Comparison of ENCODE assay signal across 2 cellular contexts in the genomic region with DNA sequence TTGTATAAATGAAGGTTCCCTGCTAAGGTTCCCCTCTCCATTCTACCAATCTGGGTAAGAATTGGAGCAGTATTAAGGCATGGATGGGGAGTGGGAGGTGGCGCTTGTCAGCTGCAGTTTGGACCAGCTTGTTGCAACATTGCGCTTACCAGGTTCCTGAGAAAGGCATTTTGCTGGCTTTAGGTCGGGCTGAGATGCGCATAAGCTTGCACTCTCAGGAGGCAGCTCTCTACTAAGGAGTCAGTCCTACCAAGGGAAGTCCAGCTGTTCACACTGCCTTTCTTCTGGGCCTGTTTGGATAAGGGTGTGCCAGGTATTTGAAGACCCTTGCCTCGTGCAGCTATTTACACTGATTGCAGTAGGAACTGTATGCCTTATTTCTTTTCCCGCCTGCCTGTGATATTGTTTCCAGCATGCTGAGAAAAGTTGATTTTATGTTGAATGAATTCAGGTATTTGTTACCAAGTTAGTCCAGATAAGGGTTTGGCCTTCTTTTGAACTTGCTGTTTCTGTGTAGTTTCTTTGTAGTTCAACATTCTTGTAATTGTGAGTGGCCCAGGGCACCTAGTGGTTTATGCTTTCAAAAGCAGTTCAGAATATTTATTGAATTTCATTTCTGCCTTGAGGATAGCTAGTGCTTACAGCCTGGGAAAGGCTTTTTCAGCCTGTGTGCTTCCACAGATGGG.
A peak's percentile ranks its signal among the peaks of the same experiment; 100 is the strongest.
TF ChIP-seq lines count a peak whose summit lies in the region.

No MANE protein-coding gene starts in this region.

TF ChIP-seq in A549, 52 proteins besides CTCF, POLR2A, EP300 and RAD21 (continued from another document):
- TF ChIP-seq, protein P1, sequence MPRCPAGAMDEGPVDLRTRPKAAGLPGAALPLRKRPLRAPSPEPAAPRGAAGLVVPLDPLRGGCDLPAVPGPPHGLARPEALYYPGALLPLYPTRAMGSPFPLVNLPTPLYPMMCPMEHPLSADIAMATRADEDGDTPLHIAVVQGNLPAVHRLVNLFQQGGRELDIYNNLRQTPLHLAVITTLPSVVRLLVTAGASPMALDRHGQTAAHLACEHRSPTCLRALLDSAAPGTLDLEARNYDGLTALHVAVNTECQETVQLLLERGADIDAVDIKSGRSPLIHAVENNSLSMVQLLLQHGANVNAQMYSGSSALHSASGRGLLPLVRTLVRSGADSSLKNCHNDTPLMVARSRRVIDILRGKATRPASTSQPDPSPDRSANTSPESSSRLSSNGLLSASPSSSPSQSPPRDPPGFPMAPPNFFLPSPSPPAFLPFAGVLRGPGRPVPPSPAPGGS (IDR thresholded peaks at IDR 0.05), result no peak
- TF ChIP-seq CEBPB (IDR thresholded peaks at IDR 0.05), result no peak
- TF ChIP-seq EHMT2 (IDR thresholded peaks at IDR 0.05; ENCODE audit: low read depth), result no peak
- TF ChIP-seq TFCP2L1 (CRISPR knock-in tag; IDR thresholded peaks at IDR 0.05), result no peak
- no peak for TF ChIP-seq CBX8 (IDR thresholded peaks at IDR 0.05)
- no peak for TF ChIP-seq EHF (CRISPR knock-in tag; IDR thresholded peaks at IDR 0.05)

TF ChIP-seq in HEK293, 187 proteins besides CTCF, POLR2A, EP300 and RAD21:
- TF ChIP-seq, protein P2, sequence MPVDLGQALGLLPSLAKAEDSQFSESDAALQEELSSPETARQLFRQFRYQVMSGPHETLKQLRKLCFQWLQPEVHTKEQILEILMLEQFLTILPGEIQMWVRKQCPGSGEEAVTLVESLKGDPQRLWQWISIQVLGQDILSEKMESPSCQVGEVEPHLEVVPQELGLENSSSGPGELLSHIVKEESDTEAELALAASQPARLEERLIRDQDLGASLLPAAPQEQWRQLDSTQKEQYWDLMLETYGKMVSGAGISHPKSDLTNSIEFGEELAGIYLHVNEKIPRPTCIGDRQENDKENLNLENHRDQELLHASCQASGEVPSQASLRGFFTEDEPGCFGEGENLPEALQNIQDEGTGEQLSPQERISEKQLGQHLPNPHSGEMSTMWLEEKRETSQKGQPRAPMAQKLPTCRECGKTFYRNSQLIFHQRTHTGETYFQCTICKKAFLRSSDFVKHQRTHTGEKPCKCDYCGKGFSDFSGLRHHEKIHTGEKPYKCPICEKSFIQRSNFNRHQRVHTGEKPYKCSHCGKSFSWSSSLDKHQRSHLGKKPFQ (tag by site-specific recombination; IDR thresholded peaks at IDR 0.05), result peak; percentile 78
- TF ChIP-seq MZF1 (tag by site-specific recombination; IDR thresholded peaks at IDR 0.05; ENCODE audit: borderline replicate concordance) (no peak), ZNF792 (tag by site-specific recombination; IDR thresholded peaks at IDR 0.05) (no peak)
TF ChIP-seq in HEK293: peak in this region for 1.
